ENCODE assay signal across 1 cellular context in genomic region chr1:231390071-231390470, GRCh38.
TF ChIP-seq lines count a peak whose summit lies in the region.

No MANE protein-coding gene starts in this region.

TF ChIP-seq in SK-N-SH, 30 proteins besides CTCF, POLR2A, EP300 and RAD21:
- TF ChIP-seq, protein P1, sequence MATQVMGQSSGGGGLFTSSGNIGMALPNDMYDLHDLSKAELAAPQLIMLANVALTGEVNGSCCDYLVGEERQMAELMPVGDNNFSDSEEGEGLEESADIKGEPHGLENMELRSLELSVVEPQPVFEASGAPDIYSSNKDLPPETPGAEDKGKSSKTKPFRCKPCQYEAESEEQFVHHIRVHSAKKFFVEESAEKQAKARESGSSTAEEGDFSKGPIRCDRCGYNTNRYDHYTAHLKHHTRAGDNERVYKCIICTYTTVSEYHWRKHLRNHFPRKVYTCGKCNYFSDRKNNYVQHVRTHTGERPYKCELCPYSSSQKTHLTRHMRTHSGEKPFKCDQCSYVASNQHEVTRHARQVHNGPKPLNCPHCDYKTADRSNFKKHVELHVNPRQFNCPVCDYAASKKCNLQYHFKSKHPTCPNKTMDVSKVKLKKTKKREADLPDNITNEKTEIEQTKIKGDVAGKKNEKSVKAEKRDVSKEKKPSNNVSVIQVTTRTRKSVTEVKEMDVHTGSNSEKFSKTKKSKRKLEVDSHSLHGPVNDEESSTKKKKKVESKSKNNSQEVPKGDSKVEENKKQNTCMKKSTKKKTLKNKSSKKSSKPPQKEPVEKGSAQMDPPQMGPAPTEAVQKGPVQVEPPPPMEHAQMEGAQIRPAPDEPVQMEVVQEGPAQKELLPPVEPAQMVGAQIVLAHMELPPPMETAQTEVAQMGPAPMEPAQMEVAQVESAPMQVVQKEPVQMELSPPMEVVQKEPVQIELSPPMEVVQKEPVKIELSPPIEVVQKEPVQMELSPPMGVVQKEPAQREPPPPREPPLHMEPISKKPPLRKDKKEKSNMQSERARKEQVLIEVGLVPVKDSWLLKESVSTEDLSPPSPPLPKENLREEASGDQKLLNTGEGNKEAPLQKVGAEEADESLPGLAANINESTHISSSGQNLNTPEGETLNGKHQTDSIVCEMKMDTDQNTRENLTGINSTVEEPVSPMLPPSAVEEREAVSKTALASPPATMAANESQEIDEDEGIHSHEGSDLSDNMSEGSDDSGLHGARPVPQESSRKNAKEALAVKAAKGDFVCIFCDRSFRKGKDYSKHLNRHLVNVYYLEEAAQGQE (IDR thresholded peaks at IDR 0.05; ENCODE audit: low read depth, low read length) = no peak
- TF ChIP-seq MXI1 (IDR thresholded peaks at IDR 0.05; ENCODE audit: low read depth, low read length) (no peak), NFIC (IDR thresholded peaks at IDR 0.05; ENCODE audit: borderline replicate concordance) (peak; percentile 10; the same call in 1 of the 2 replicates), FOXM1 (IDR thresholded peaks at IDR 0.05; ENCODE audit: low read depth) (no peak), FOXJ3 (CRISPR knock-in tag; IDR thresholded peaks at IDR 0.05) (no peak), RFX5 (IDR thresholded peaks at IDR 0.05; ENCODE audit: low read length) (no peak), FOSL2 (IDR thresholded peaks at IDR 0.05; ENCODE audit: borderline replicate concordance, low read depth) (peak; percentile 68), MEF2A (IDR thresholded peaks at IDR 0.05; ENCODE audit: borderline replicate concordance, low read depth) (no peak), TCF12 (IDR thresholded peaks at IDR 0.05) (peak; percentile 67), GATA2 (CRISPR knock-in tag; IDR thresholded peaks at IDR 0.05) (no peak), ZBTB33 (IDR thresholded peaks at IDR 0.05; ENCODE audit: borderline replicate concordance, low read depth) (no peak), NRF1 (IDR thresholded peaks at IDR 0.05; ENCODE audit: low read depth, low read length) (no peak), YY1 (IDR thresholded peaks at IDR 0.05; ENCODE audit: low read depth) (no peak), TAF1 (IDR thresholded peaks at IDR 0.05; ENCODE audit: borderline replicate concordance, low read depth, low read length) (no peak), GABPA (IDR thresholded peaks at IDR 0.05; ENCODE audit: low read depth) (no peak), SIN3A (IDR thresholded peaks at IDR 0.05; ENCODE audit: borderline replicate concordance, low read depth, low read length) (no peak), POLR2AphosphoS5 (IDR thresholded peaks at IDR 0.05; ENCODE audit: low read depth, low read length) (peak; percentile 43; the same call in 1 of the 2 replicates), EZH2phosphoT487 (IDR thresholded peaks at IDR 0.05; ENCODE audit: borderline replicate concordance, low read depth) (no peak), TEAD4 (IDR thresholded peaks at IDR 0.05; ENCODE audit: borderline replicate concordance, insufficient read depth) (no peak), ELF1 (IDR thresholded peaks at IDR 0.05) (no peak), SMC3 (IDR thresholded peaks at IDR 0.05; ENCODE audit: low read depth, low read length) (no peak), RXRA (IDR thresholded peaks at IDR 0.05; ENCODE audit: borderline replicate concordance, low read depth) (no peak), JUND (IDR thresholded peaks at IDR 0.05) (peak; percentile 77), CHD2 (IDR thresholded peaks at IDR 0.05; ENCODE audit: low read length, partially characterized antibody) (no peak), RCOR1 (IDR thresholded peaks at IDR 0.05; ENCODE audit: low read length) (no peak)
- TF ChIP-seq, protein P2, sequence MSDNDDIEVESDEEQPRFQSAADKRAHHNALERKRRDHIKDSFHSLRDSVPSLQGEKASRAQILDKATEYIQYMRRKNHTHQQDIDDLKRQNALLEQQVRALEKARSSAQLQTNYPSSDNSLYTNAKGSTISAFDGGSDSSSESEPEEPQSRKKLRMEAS (IDR thresholded peaks at IDR 0.05; ENCODE audit: low read depth) = no peak
- TF ChIP-seq, protein P3, sequence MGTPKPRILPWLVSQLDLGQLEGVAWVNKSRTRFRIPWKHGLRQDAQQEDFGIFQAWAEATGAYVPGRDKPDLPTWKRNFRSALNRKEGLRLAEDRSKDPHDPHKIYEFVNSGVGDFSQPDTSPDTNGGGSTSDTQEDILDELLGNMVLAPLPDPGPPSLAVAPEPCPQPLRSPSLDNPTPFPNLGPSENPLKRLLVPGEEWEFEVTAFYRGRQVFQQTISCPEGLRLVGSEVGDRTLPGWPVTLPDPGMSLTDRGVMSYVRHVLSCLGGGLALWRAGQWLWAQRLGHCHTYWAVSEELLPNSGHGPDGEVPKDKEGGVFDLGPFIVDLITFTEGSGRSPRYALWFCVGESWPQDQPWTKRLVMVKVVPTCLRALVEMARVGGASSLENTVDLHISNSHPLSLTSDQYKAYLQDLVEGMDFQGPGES (IDR thresholded peaks at IDR 0.05; ENCODE audit: low read depth, low read length) = no peak
- TF ChIP-seq, protein P4, sequence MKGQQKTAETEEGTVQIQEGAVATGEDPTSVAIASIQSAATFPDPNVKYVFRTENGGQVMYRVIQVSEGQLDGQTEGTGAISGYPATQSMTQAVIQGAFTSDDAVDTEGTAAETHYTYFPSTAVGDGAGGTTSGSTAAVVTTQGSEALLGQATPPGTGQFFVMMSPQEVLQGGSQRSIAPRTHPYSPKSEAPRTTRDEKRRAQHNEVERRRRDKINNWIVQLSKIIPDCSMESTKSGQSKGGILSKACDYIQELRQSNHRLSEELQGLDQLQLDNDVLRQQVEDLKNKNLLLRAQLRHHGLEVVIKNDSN (IDR thresholded peaks at IDR 0.05; ENCODE audit: borderline replicate concordance, low read depth) = no peak
- TF ChIP-seq, protein P5, sequence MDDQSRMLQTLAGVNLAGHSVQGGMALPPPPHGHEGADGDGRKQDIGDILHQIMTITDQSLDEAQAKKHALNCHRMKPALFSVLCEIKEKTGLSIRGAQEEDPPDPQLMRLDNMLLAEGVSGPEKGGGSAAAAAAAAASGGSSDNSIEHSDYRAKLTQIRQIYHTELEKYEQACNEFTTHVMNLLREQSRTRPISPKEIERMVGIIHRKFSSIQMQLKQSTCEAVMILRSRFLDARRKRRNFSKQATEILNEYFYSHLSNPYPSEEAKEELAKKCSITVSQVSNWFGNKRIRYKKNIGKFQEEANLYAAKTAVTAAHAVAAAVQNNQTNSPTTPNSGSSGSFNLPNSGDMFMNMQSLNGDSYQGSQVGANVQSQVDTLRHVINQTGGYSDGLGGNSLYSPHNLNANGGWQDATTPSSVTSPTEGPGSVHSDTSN (IDR thresholded peaks at IDR 0.05) = peak; percentile 89
- TF ChIP-seq, protein P6, sequence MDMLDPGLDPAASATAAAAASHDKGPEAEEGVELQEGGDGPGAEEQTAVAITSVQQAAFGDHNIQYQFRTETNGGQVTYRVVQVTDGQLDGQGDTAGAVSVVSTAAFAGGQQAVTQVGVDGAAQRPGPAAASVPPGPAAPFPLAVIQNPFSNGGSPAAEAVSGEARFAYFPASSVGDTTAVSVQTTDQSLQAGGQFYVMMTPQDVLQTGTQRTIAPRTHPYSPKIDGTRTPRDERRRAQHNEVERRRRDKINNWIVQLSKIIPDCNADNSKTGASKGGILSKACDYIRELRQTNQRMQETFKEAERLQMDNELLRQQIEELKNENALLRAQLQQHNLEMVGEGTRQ (IDR thresholded peaks at IDR 0.05; ENCODE audit: borderline replicate concordance, low read depth, low read length) = no peak
